2 cellular contexts compared by ENCODE assay signal in the genomic region with DNA sequence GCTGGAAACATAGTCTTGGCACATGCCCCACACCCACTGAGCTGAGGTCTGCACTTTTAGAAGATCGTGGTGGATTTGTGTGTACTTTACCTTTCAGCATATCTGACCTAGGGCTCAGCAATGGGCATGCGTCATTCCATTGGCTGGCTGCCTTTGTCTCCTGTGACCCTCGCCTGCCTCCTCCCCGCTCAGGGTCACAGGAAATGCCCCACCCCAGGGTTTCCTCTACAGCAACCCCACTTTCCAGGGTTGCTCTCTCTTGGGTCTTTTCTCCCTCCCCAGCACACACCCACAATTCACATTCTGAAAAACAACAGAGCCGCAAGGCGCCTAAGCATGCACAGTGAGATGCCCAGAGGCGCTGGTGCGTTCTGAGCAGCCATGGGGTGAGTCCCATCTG. TPM values are rescaled to one million over a fixed set of nuclear protein-coding genes. Genes with fewer than 3 reads are reported as not detected.
"Had no signal": no experiment of that assay in that cellular context is flagged by ENCODE, and none has a peak within 500 bp of the region (broad histone marks: within the 10 kb centered on the region; RNA-seq: fewer than 3 reads in every experiment).

No MANE protein-coding gene starts in this region.

RNA-seq across cellular contexts. Expression of gene CES1, which starts 29.2 kb away (rescaled TPM):
- total RNA-seq: kidney epithelial cell, progenitor cell of endocrine pancreas had no signal
